8 cellular contexts compared by ENCODE assay signal in genomic region chr18:4455113-4455811, GRCh38. TPM values are rescaled to one million over a fixed set of nuclear protein-coding genes. Genes with fewer than 3 reads are reported as not detected.
A peak's percentile ranks its signal among the peaks of the same experiment; 100 is the strongest.
DNase-seq lines count a peak whose midpoint lies in the region; ATAC-seq and TF ChIP-seq lines count a peak whose summit lies in the region.

Gene DLGAP1 (minus strand): TSS chr18:4455307.

- peak; percentile 87 for ATAC-seq in GM23338

- H3K4ac ChIP-seq in trophoblast cell (ENCODE audit: low read depth, low read length) = no peak within 1 kb of the TSS

- no peaks in the 10 kb centered on the region for H4K20me1 ChIP-seq in GM23338 (replicated peaks; ENCODE audit: insufficient read depth)

- peak within 1 kb of the TSS; percentile 89 for H3K4me3 Mint-ChIP-seq in GM23338

- no peaks in the 10 kb centered on the region for H3K79me1 ChIP-seq in trophoblast cell (ENCODE audit: low read length)

- H3K9me3 Mint-ChIP-seq in GM23338 = no peaks in the 10 kb centered on the region

- H3K4me3 ChIP-seq in GM23338 (peak within 1 kb of the TSS; percentile 92), trophoblast cell (ENCODE audit: low read depth, low read length) (peak within 1 kb of the TSS; percentile 80), foreskin fibroblast (ENCODE audit: low read depth in 1 of 2, low read length in 2 of 2) (no peak within 1 kb of the TSS)

- peaks cover 16% of the 10 kb centered on the region for H3K27me3 Mint-ChIP-seq in GM23338 (ENCODE audit: insufficient read depth, low read depth, poor library complexity)

- no peak within 1 kb of the TSS for H4K91ac ChIP-seq in trophoblast cell (ENCODE audit: low read depth, low read length)

- no peak within 1 kb of the TSS for H3K23ac ChIP-seq in trophoblast cell (ENCODE audit: low read length)

- DNase-seq in GM10248 (ENCODE audit: extremely low spot score) (peak; percentile 76), GM23338 (ENCODE audit: low spot score) (peak; percentile 87), RPMI8226 (peak; percentile 37), globus pallidus (ENCODE audit: low spot score) (peak; percentile 32), trophoblast cell (no peak), COR-L47 (lab: John Stamatoyannopoulos, UW) (no peak), foreskin fibroblast (no peak), pons (ENCODE audit: low spot score) (no peak)

- no peak within 1 kb of the TSS for H3K14ac ChIP-seq in trophoblast cell (ENCODE audit: low read length)

- WGBS in trophoblast cell (ENCODE audit: extremely low coverage, insufficient coverage, insufficient read length) = no CpG with 5 or more reads among the region's 75 CpGs

- H3K9me2 ChIP-seq in GM23338 (ENCODE audit: insufficient read depth) = 0 out of 2 replicates have a peak, but pooled peaks cover 10% of the 10 kb centered on the region

- CTCF ChIA-PET in GM10248 (lab: Yijun Ruan, JAX) = no interaction called here

- H2BK120ac ChIP-seq in trophoblast cell (ENCODE audit: insufficient read depth, low read length, poor library complexity) = no peak within 1 kb of the TSS

- H3K27ac ChIP-seq in GM23338 (ENCODE audit: low read depth) = no peak within 1 kb of the TSS
- no peak within 1 kb of the TSS for H3K27ac ChIP-seq in trophoblast cell (ENCODE audit: low read depth, low read length)

- H2BK12ac ChIP-seq in trophoblast cell (ENCODE audit: low read length) = no peak within 1 kb of the TSS

- H4K12ac ChIP-seq in trophoblast cell (ENCODE audit: low read depth, low read length) = no peak within 1 kb of the TSS

- H3K4me1 Mint-ChIP-seq in GM23338 = peaks cover 33% of the 10 kb centered on the region

- H3K4me2 ChIP-seq in GM23338 (peak within 1 kb of the TSS; percentile 93), trophoblast cell (ENCODE audit: low read length) (peak within 1 kb of the TSS; percentile 100)

- H3K36me3 Mint-ChIP-seq in GM23338 (ENCODE audit: low read depth) = no peaks in the 10 kb centered on the region

- H2BK5ac ChIP-seq in trophoblast cell (ENCODE audit: low read depth, low read length, poor library complexity) = no peak within 1 kb of the TSS

- no peak within 1 kb of the TSS for H2AK5ac ChIP-seq in trophoblast cell (ENCODE audit: low read length)

- H2AFZ ChIP-seq in GM23338 (peak within 1 kb of the TSS; percentile 95), trophoblast cell (ENCODE audit: insufficient read depth, low read length, poor library complexity) (peak within 1 kb of the TSS; percentile 52)

- H3K18ac ChIP-seq in trophoblast cell (ENCODE audit: low read length) = no peak within 1 kb of the TSS

- H3K4me1 ChIP-seq in GM23338 (ENCODE audit: insufficient read depth) (peaks cover 43% of the 10 kb centered on the region), trophoblast cell (ENCODE audit: control insufficient read depth in 1 of 2, insufficient read depth in 2 of 2, low read length in 2 of 2) (peaks cover 7 to 10% of the 10 kb centered on the region in 2 experiments)

- H3K79me2 ChIP-seq in GM23338 (replicated peaks; ENCODE audit: insufficient read depth) (peaks cover 33% of the 10 kb centered on the region), trophoblast cell (ENCODE audit: control insufficient read depth, insufficient read depth, low read length, poor library complexity) (no peaks in the 10 kb centered on the region)

- peak within 1 kb of the TSS; percentile 77 for H3K27ac Mint-ChIP-seq in GM23338

- H4K8ac ChIP-seq in trophoblast cell (ENCODE audit: low read depth, low read length) = no peak within 1 kb of the TSS

- peaks cover 6% of the 10 kb centered on the region; the same call in 1 of the 2 replicates for H3F3A ChIP-seq in GM23338 (replicated peaks; ENCODE audit: low read depth)

- no peaks in the 10 kb centered on the region for H3K9me3 ChIP-seq in trophoblast cell (ENCODE audit: insufficient read depth, low read depth, low read length)

- TF ChIP-seq CTCF in GM10248 (IDR thresholded peaks at IDR 0.05; ENCODE audit: control extremely low read depth, extremely low read depth, low read depth, missing control alignments) = no peak
- peak in 1 of 2 experiments; percentile 35; a peak in 1 of 4 replicates for TF ChIP-seq CTCF in GM23338 (conservative IDR thresholded peaks at IDR 0.05; ENCODE audit: low read depth in 2 of 2)
- TF ChIP-seq CTCF in foreskin fibroblast (IDR thresholded peaks at IDR 0.05; ENCODE audit: low read depth, low read length) = no peak

- H3K9ac ChIP-seq in trophoblast cell (ENCODE audit: low read length) = peak within 1 kb of the TSS; percentile 65

- no peaks in the 10 kb centered on the region for H3K36me3 ChIP-seq in GM23338 (ENCODE audit: insufficient read depth)
- H3K36me3 ChIP-seq in trophoblast cell (ENCODE audit: control insufficient read depth in 1 of 2, insufficient read depth in 2 of 2, low read length in 2 of 2) = no peaks in the 10 kb centered on the region

- POLR2A ChIA-PET in GM10248 (lab: Yijun Ruan, JAX) = no interaction called here

- peaks cover 35% of the 10 kb centered on the region for H3K27me3 ChIP-seq in GM23338 (ENCODE audit: insufficient read depth)
- H3K27me3 ChIP-seq in trophoblast cell (ENCODE audit: insufficient read depth, low read length) = peaks cover 20% of the 10 kb centered on the region

TF ChIP-seq in GM23338, 12 proteins besides CTCF, POLR2A, EP300 and RAD21 (continues in another document):
- TF ChIP-seq, protein P1, sequence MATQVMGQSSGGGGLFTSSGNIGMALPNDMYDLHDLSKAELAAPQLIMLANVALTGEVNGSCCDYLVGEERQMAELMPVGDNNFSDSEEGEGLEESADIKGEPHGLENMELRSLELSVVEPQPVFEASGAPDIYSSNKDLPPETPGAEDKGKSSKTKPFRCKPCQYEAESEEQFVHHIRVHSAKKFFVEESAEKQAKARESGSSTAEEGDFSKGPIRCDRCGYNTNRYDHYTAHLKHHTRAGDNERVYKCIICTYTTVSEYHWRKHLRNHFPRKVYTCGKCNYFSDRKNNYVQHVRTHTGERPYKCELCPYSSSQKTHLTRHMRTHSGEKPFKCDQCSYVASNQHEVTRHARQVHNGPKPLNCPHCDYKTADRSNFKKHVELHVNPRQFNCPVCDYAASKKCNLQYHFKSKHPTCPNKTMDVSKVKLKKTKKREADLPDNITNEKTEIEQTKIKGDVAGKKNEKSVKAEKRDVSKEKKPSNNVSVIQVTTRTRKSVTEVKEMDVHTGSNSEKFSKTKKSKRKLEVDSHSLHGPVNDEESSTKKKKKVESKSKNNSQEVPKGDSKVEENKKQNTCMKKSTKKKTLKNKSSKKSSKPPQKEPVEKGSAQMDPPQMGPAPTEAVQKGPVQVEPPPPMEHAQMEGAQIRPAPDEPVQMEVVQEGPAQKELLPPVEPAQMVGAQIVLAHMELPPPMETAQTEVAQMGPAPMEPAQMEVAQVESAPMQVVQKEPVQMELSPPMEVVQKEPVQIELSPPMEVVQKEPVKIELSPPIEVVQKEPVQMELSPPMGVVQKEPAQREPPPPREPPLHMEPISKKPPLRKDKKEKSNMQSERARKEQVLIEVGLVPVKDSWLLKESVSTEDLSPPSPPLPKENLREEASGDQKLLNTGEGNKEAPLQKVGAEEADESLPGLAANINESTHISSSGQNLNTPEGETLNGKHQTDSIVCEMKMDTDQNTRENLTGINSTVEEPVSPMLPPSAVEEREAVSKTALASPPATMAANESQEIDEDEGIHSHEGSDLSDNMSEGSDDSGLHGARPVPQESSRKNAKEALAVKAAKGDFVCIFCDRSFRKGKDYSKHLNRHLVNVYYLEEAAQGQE (IDR thresholded peaks at IDR 0.05; ENCODE audit: unreplicated experiment) = no peak
- no peak for TF ChIP-seq ETS1 (IDR thresholded peaks at IDR 0.05)
- TF ChIP-seq JUNB (IDR thresholded peaks at IDR 0.05; ENCODE audit: unreplicated experiment) = no peak

RNA-seq across cellular contexts. Expression of gene DLGAP1, which starts in this region (rescaled TPM):
- 48.5 and 59.5 TPM in 2 replicates for total RNA-seq in GM23338 (2014; rRNA removed; shearing (Covaris generic))
- 13.6 and 17.0 TPM in 2 replicates for polyA plus RNA-seq in GM23338 (2016; fragmentation: Nextera tagmentation; extraction: Ambion mirVana)
- 0.30 and 0.33 TPM in 2 replicates for polyA plus RNA-seq in trophoblast cell (2013)

Comparison
In these comparisons a context has a peak if more than half of its experiments do, and no peak if none do; other contexts are left out.
1. DNase-seq: peak in GM10248 (single experiment), GM23338 (single experiment), RPMI8226 (single experiment) and globus pallidus (single experiment); none in trophoblast cell (0 of 2), COR-L47 (single experiment), foreskin fibroblast (0 of 2) and pons (single experiment).
2. H3K4me3 ChIP-seq: peak in GM23338 (single experiment) and trophoblast cell (single experiment); none in foreskin fibroblast (0 of 2).